1 cellular context compared by ENCODE assay signal in the genomic region with DNA sequence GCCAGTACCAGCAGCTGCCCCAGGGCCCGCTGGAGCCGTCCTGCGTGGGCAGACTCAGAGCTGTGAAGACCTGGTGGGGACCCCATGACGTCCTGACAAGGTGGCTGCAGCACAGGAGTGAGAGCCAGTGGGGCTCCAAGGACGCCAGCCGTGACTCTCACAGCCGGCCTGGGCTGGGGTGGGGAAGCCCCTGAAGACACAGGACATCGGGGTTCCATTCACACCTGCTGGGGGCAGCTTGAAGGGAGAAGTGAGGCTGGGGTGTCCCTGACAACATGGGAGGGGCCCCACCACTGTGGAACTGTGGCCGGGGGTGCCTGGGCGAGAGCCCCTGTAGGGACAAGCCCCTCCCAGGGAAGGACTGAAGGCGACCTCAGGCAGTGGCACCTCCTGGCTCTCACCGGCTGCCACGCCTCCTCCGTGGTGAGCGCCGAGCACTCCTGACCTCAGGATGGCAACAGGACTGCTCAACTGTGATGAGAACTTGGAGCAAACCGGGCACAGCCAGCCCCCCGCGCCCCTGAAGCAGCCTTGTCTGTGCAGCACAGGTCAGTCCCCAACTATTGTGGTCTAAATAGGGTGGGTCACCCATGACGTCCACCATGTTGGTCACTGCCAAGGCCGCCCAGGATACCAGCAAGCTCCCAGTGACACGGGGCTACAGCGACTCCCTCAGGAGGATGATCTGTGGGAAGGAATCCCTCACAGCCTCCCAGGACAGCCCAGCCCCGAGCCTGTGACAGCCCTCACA.
TF ChIP-seq lines count a peak whose summit lies in the region.

No MANE protein-coding gene starts in this region.

TF ChIP-seq in IMR-90, 13 proteins besides CTCF, POLR2A, EP300 and RAD21:
- TF ChIP-seq, protein P1, sequence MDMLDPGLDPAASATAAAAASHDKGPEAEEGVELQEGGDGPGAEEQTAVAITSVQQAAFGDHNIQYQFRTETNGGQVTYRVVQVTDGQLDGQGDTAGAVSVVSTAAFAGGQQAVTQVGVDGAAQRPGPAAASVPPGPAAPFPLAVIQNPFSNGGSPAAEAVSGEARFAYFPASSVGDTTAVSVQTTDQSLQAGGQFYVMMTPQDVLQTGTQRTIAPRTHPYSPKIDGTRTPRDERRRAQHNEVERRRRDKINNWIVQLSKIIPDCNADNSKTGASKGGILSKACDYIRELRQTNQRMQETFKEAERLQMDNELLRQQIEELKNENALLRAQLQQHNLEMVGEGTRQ (IDR thresholded peaks at IDR 0.05; ENCODE audit: low read depth, low read length): no peak
- TF ChIP-seq MAFK (IDR thresholded peaks at IDR 0.05; ENCODE audit: low read depth, low read length) (no peak), CEBPB (IDR thresholded peaks at IDR 0.05; ENCODE audit: low read depth, low read length) (no peak), NFE2L2 (IDR thresholded peaks at IDR 0.05; ENCODE audit: low read depth, low read length) (no peak), SMC3 (IDR thresholded peaks at IDR 0.05; ENCODE audit: low read depth, low read length) (no peak), MAZ (IDR thresholded peaks at IDR 0.05; ENCODE audit: borderline replicate concordance, low read depth, low read length) (no peak), BHLHE40 (IDR thresholded peaks at IDR 0.05; ENCODE audit: low read depth, low read length) (no peak), RFX5 (IDR thresholded peaks at IDR 0.05; ENCODE audit: low read depth, low read length) (no peak), RCOR1 (IDR thresholded peaks at IDR 0.05; ENCODE audit: insufficient replicate concordance, low read length) (no peak), MXI1 (IDR thresholded peaks at IDR 0.05; ENCODE audit: borderline replicate concordance, low read depth, low read length) (no peak), FOS (IDR thresholded peaks at IDR 0.05; ENCODE audit: low read depth, low read length) (no peak), CHD1 (IDR thresholded peaks at IDR 0.05; ENCODE audit: low read depth, low read length) (no peak)
- TF ChIP-seq, protein P2, sequence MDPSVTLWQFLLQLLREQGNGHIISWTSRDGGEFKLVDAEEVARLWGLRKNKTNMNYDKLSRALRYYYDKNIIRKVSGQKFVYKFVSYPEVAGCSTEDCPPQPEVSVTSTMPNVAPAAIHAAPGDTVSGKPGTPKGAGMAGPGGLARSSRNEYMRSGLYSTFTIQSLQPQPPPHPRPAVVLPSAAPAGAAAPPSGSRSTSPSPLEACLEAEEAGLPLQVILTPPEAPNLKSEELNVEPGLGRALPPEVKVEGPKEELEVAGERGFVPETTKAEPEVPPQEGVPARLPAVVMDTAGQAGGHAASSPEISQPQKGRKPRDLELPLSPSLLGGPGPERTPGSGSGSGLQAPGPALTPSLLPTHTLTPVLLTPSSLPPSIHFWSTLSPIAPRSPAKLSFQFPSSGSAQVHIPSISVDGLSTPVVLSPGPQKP (IDR thresholded peaks at IDR 0.05; ENCODE audit: borderline replicate concordance, low read depth, low read length): no peak
